18 cellular contexts compared by ENCODE assay signal in the genomic region with DNA sequence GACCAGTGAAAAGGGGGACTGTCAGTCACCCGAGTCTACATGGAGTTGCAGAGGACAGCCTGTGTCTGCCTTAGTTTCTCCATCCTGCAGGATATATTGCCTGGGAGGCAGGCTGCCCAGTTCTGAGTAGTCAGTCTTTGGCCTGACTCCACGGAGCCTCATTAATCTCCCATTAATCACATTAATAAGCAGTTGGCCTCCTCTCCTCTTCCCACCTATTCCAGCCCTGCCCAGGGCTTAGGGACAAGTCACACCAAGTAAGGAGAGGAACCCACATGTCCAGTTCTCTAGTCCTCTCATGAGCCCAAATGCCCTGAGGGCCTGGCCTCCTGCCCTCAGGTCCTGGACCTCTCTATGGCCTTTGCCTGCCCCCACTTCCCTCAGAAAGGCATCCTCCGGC. TPM values are rescaled to one million over a fixed set of nuclear protein-coding genes. Genes with fewer than 3 reads are reported as not detected.
A peak's percentile ranks its signal among the peaks of the same experiment; 100 is the strongest.
DNase-seq lines count a peak whose midpoint lies in the region; ATAC-seq and TF ChIP-seq lines count a peak whose summit lies in the region.
"Had no signal": no experiment of that assay in that cellular context is flagged by ENCODE, and none has a peak within 500 bp of the region (broad histone marks: within the 10 kb centered on the region; RNA-seq: fewer than 3 reads in every experiment).

No MANE protein-coding gene starts in this region.

- no peak overlapping the region for H3K4ac ChIP-seq in mesendoderm (ENCODE audit: low read depth, low read length)

- ATAC-seq in SK-N-SH treated with all-trans-retinoic acid at 6 μM for 48 hours, result no peak
- ATAC-seq in body of pancreas, result peak; percentile 60
- no peak for ATAC-seq in HG03460 (IDR thresholded peaks at IDR 0.05; ENCODE audit: unreplicated experiment)

- intact Hi-C loops in body of pancreas (cut with DNase I) (no loop called here), Calu3 (cut with micrococcal nuclease; ENCODE audit: unreplicated experiment) (loop anchor here (10.0 kb wide), 1 partner anchor 65 kb away; no protein-coding TSS in a partner anchor)

- CTCF ChIA-PET in SK-N-SH (lab: Yijun Ruan, JAX), result no interaction called here
- CTCF ChIA-PET in Calu3 (lab: Charles Lee), result no interaction called here

- H3K9me3 Mint-ChIP-seq in Calu3 (ENCODE audit: low read depth, unreplicated experiment), result no peaks in the 10 kb centered on the region
- H3K9me3 Mint-ChIP-seq: H9 had no signal

- H3K36me3 Mint-ChIP-seq in Calu3 (ENCODE audit: insufficient read depth, unreplicated experiment), result peaks cover 5% of the 10 kb centered on the region

- 73% methylated on average over 2 of the region's 3 CpGs for WGBS in SK-N-SH (ENCODE audit: low lambda C conversion rate)
- 30 to 31% methylated on average over 3 of the region's 3 CpGs for WGBS in body of pancreas, 2 donors
- no CpG with 5 or more reads among the region's 3 CpGs for WGBS in mesendoderm (ENCODE audit: extremely low coverage, insufficient coverage, low lambda C conversion rate)

- H3K27ac Mint-ChIP-seq in Calu3 (ENCODE audit: unreplicated experiment), result no peak overlapping the region
- H3K27ac Mint-ChIP-seq: H9 had no signal

- H3K79me2 ChIP-seq in SK-N-SH (ENCODE audit: insufficient read depth) (no peaks in the 10 kb centered on the region), mesendoderm (ENCODE audit: control insufficient read depth, insufficient read depth, low read length) (no peaks in the 10 kb centered on the region)

- no peaks in the 10 kb centered on the region for H4K20me1 ChIP-seq in SK-N-SH (ENCODE audit: insufficient read depth)

- no peak overlapping the region for H2AFZ ChIP-seq in SK-N-SH (ENCODE audit: low read depth)

- no peak overlapping the region for H3K23ac ChIP-seq in mesendoderm (ENCODE audit: low read length)

- TF ChIP-seq EP300 in SK-N-SH (IDR thresholded peaks at IDR 0.05; ENCODE audit: borderline replicate concordance in 1 of 2, low read depth in 1 of 2, low read length in 1 of 2), result no peak

- POLR2A ChIA-PET in SK-N-SH (lab: Yijun Ruan, JAX), result no interaction called here

- no peak overlapping the region for H3K18ac ChIP-seq in mesendoderm (ENCODE audit: low read length)

- BruUV-seq in Calu3 (replicated peaks; lab: Mats Ljungman, UMichigan), result no TSS peak

- H4K8ac ChIP-seq in mesendoderm (ENCODE audit: low read depth, low read length), result no peak overlapping the region

- no peak for TF ChIP-seq RAD21 in SK-N-SH (IDR thresholded peaks at IDR 0.05; ENCODE audit: low read length)

- H3K27me3 ChIP-seq in SK-N-SH (ENCODE audit: insufficient read depth) (no peaks in the 10 kb centered on the region), body of pancreas (no peaks in the 10 kb centered on the region), mesendoderm (ENCODE audit: insufficient read depth, low read length, poor library complexity) (no peaks in the 10 kb centered on the region)

- H3K9me2 ChIP-seq in SK-N-SH, result no peaks in the 10 kb centered on the region

- peak overlapping the region; percentile 7 for H3K56ac ChIP-seq in mesendoderm (ENCODE audit: low read length)

- no peak overlapping the region for H3K27ac ChIP-seq in SK-N-SH (ENCODE audit: low read depth in 2 of 2, low read length in 1 of 2)
- peak overlapping the region in 1 of 4 donors; percentile 56 for H3K27ac ChIP-seq in body of pancreas
- H3K27ac ChIP-seq in mesendoderm (ENCODE audit: low read depth, low read length), result no peak overlapping the region
- H3K27ac ChIP-seq: SK-N-MC had no signal

- H3K9ac ChIP-seq in SK-N-SH, result no peak overlapping the region
- no peak overlapping the region for H3K9ac ChIP-seq in mesendoderm (ENCODE audit: low read length)

- H3K4me3 ChIP-seq in SK-N-SH (ENCODE audit: low read depth in 2 of 2, low read length in 1 of 2), result no peak overlapping the region
- no peak overlapping the region for H3K4me3 ChIP-seq in body of pancreas
- H3K4me3 ChIP-seq in mesendoderm (ENCODE audit: low read length), result no peak overlapping the region
- H3K4me3 ChIP-seq: SK-N-MC had no signal

- H2BK5ac ChIP-seq in mesendoderm (ENCODE audit: low read length), result no peak overlapping the region

- H3K4me1 ChIP-seq in SK-N-SH (ENCODE audit: control insufficient read depth in 1 of 2, insufficient read depth in 2 of 2, low read depth in 1 of 2, low read length in 1 of 2) (peaks cover 0 to 4% of the 10 kb centered on the region in 2 experiments; a peak in 1 of 4 replicates), body of pancreas (peaks cover 39% of the 10 kb centered on the region), mesendoderm (ENCODE audit: control insufficient read depth, low read depth, low read length) (peaks cover 9% of the 10 kb centered on the region)

- H3K9me3 ChIP-seq in SK-N-SH (no peaks in the 10 kb centered on the region), body of pancreas (no peaks in the 10 kb centered on the region)

- H3K4me3 Mint-ChIP-seq in Calu3 (ENCODE audit: low read depth, unreplicated experiment), result no peak overlapping the region
- H3K4me3 Mint-ChIP-seq: H9 had no signal

- peaks cover 58% of the 10 kb centered on the region for H3K4me1 Mint-ChIP-seq in Calu3 (ENCODE audit: low read depth, unreplicated experiment)

- no peaks in the 10 kb centered on the region for H3K27me3 Mint-ChIP-seq in Calu3 (ENCODE audit: unreplicated experiment)

- H3K79me1 ChIP-seq in mesendoderm (ENCODE audit: low read length), result no peaks in the 10 kb centered on the region

- H2BK120ac ChIP-seq in mesendoderm (ENCODE audit: low read depth, low read length), result no peak overlapping the region

- TF ChIP-seq CTCF in SK-N-SH (IDR thresholded peaks at IDR 0.05) (no peak), body of pancreas (IDR thresholded peaks at IDR 0.05) (no peak), Calu3 (IDR thresholded peaks at IDR 0.05; ENCODE audit: unreplicated experiment) (no peak)

- no peak overlapping the region for H4K5ac ChIP-seq in mesendoderm (ENCODE audit: low read length)

- H3K4me2 ChIP-seq in SK-N-SH, result no peak overlapping the region
- H3K4me2 ChIP-seq in mesendoderm (ENCODE audit: low read length), result no peak overlapping the region

- no peak overlapping the region for H2AK5ac ChIP-seq in mesendoderm (ENCODE audit: low read length)

- no peak overlapping the region for H2BK15ac ChIP-seq in mesendoderm (replicated peaks; ENCODE audit: low read depth)

- no peak for TF ChIP-seq POLR2A in body of pancreas (IDR thresholded peaks at IDR 0.05)

- no peak for DNase-seq in SK-N-SH
- peak; percentile 41 to 72 (median 54) for DNase-seq in body of pancreas
- DNase-seq in mesendoderm, result no peak
- DNase-seq in hypothalamus (lab: John Stamatoyannopoulos, UW), result no peak
- no peak for DNase-seq in Calu3
- DNase-seq in SK-N-DZ (ENCODE audit: low spot score), result no peak
- DNase-seq: GF-D8, H9, NCI-H1436, NCI-H2029, NCI-H2171, NCI-H774 had no signal

- H3F3A ChIP-seq in SK-N-SH (replicated peaks; ENCODE audit: insufficient read depth), result no peaks in the 10 kb centered on the region

- H3K36me3 ChIP-seq in SK-N-SH (replicated peaks in 1 of 2; ENCODE audit: control insufficient read depth in 1 of 2, insufficient read depth in 2 of 2, low read length in 1 of 2) (no peaks in the 10 kb centered on the region), body of pancreas (replicated peaks in 1 of 2; ENCODE audit: insufficient read depth in 1 of 2, low read depth in 2 of 2) (no peaks in the 10 kb centered on the region), mesendoderm (ENCODE audit: control insufficient read depth, insufficient read depth, low read length) (no peaks in the 10 kb centered on the region)

TF ChIP-seq in SK-N-SH treated with all-trans-retinoic acid at 6 μM for 48 hours, 23 proteins besides CTCF, POLR2A, EP300 and RAD21 (continues in another document):
- TF ChIP-seq PPARA (CRISPR knock-in tag; IDR thresholded peaks at IDR 0.05; ENCODE audit: borderline replicate concordance), result no peak

RNA-seq across cellular contexts. Expression of gene MUCL3, which starts 1.3 kb away (rescaled TPM):
- polyA plus RNA-seq in SK-N-SH (2012; rRNA removed), result not detected in 2 replicates
- 0.01 TPM in 2 replicates for polyA plus RNA-seq in SK-N-SH (2012; cell fraction: cytosol; rRNA removed)
- polyA plus RNA-seq in SK-N-SH (2012; cell fraction: nucleus; rRNA removed), result not detected in 2 replicates
- under 1 TPM; under 0.01 to 0.52 TPM for total RNA-seq in body of pancreas
- 0.20 TPM for polyA plus RNA-seq in mesendoderm (2013, experiment 1 of 2)
- polyA plus RNA-seq in mesendoderm (2013, experiment 2 of 2), result 0.22 TPM
- 0.07 and 0.15 TPM in 2 replicates for total RNA-seq in Calu3 (2022)
- not detected in 2 replicates for polyA plus RNA-seq in SK-N-DZ (2014; cell fraction: cytosol; rRNA removed)
- not detected in 2 replicates for polyA plus RNA-seq in SK-N-DZ (2014; cell fraction: nucleus; rRNA removed)
- total RNA-seq: A172, Daoy had no signal

RNA-seq across cellular contexts. Expression of gene SFTA2, which starts 7.5 kb away (rescaled TPM):
- polyA plus RNA-seq in SK-N-SH (2012; rRNA removed), result not detected in 2 replicates
- polyA plus RNA-seq in SK-N-SH (2012; cell fraction: cytosol; rRNA removed), result not detected in 2 replicates
- 0.09 TPM in 1 of 2 replicates, not detected in the other for polyA plus RNA-seq in SK-N-SH (2012; cell fraction: nucleus; rRNA removed)
- total RNA-seq in body of pancreas (1 to 10 TPM in 1 of 2 donors, not detected in 1; 5.2 TPM), Calu3 (2022) (184 and 246 TPM in 2 replicates)
- not detected for polyA plus RNA-seq in mesendoderm (2013, experiment 1 of 2)
- polyA plus RNA-seq in mesendoderm (2013, experiment 2 of 2), result not detected
- polyA plus RNA-seq in SK-N-DZ (2014; cell fraction: cytosol; rRNA removed), result not detected in 2 replicates
- polyA plus RNA-seq in SK-N-DZ (2014; cell fraction: nucleus; rRNA removed), result not detected in 2 replicates
- total RNA-seq: A172, Daoy, H9, NCI-H460 had no signal

RNA-seq across cellular contexts. Expression of gene VARS2, which starts 25.4 kb away (rescaled TPM):
- 31.2 TPM in 2 replicates for polyA plus RNA-seq in SK-N-SH (2012; rRNA removed)
- 10.5 and 13.7 TPM in 2 replicates for polyA plus RNA-seq in SK-N-SH (2012; cell fraction: cytosol; rRNA removed)
- 139 and 142 TPM in 2 replicates for polyA plus RNA-seq in SK-N-SH (2012; cell fraction: nucleus; rRNA removed)
- total RNA-seq in body of pancreas, result 10 to 100 TPM; 16.6 to 29.7 TPM
- polyA plus RNA-seq in mesendoderm (2013, experiment 1 of 2), result 12.1 TPM
- polyA plus RNA-seq in mesendoderm (2013, experiment 2 of 2), result 13.9 TPM
- total RNA-seq in Calu3 (2022), result 33.0 and 34.2 TPM in 2 replicates
- 45.0 and 46.3 TPM in 2 replicates for polyA plus RNA-seq in SK-N-DZ (2014; cell fraction: cytosol; rRNA removed)
- polyA plus RNA-seq in SK-N-DZ (2014; cell fraction: nucleus; rRNA removed), result 264 and 303 TPM in 2 replicates

RNA-seq across cellular contexts. Expression of gene GTF2H4, which starts 31.5 kb away (rescaled TPM):
- polyA plus RNA-seq in SK-N-SH (2012; rRNA removed), result 30.7 and 34.9 TPM in 2 replicates
- 17.5 and 22.3 TPM in 2 replicates for polyA plus RNA-seq in SK-N-SH (2012; cell fraction: cytosol; rRNA removed)
- polyA plus RNA-seq in SK-N-SH (2012; cell fraction: nucleus; rRNA removed), result 116 and 138 TPM in 2 replicates
- 10 to 100 TPM in 1 of 2 donors, under 1 TPM in 1; 0.66 to 27.2 TPM for total RNA-seq in body of pancreas
- polyA plus RNA-seq in mesendoderm (2013, experiment 1 of 2), result 43.8 TPM
- polyA plus RNA-seq in mesendoderm (2013, experiment 2 of 2), result 46.5 TPM
- 70.5 and 80.0 TPM in 2 replicates for total RNA-seq in Calu3 (2022)
- polyA plus RNA-seq in SK-N-DZ (2014; cell fraction: cytosol; rRNA removed), result 21.0 and 21.8 TPM in 2 replicates
- polyA plus RNA-seq in SK-N-DZ (2014; cell fraction: nucleus; rRNA removed), result 128 and 154 TPM in 2 replicates

RNA-seq across cellular contexts. Expression of gene MUC21, which starts 44.0 kb away (rescaled TPM):
- not detected in 2 replicates for polyA plus RNA-seq in SK-N-SH (2012; rRNA removed)
- polyA plus RNA-seq in SK-N-SH (2012; cell fraction: cytosol; rRNA removed), result not detected in 2 replicates
- not detected in 2 replicates for polyA plus RNA-seq in SK-N-SH (2012; cell fraction: nucleus; rRNA removed)
- total RNA-seq in body of pancreas, result not detected
- polyA plus RNA-seq in mesendoderm (2013, experiment 1 of 2), result not detected
- not detected for polyA plus RNA-seq in mesendoderm (2013, experiment 2 of 2)
- not detected in 2 replicates for total RNA-seq in Calu3 (2022)
- not detected in 2 replicates for polyA plus RNA-seq in SK-N-DZ (2014; cell fraction: cytosol; rRNA removed)
- not detected in 2 replicates for polyA plus RNA-seq in SK-N-DZ (2014; cell fraction: nucleus; rRNA removed)
- total RNA-seq: A172, Daoy, H9, NCI-H460 had no signal

Comparison
In these comparisons a context has a peak if more than half of its experiments do, and no peak if none do; other contexts are left out.
1. DNase-seq: peak in body of pancreas (4 of 4); none in SK-N-SH (single experiment), mesendoderm (single experiment), hypothalamus (0 of 51), Calu3 (single experiment) and SK-N-DZ (single experiment).
2. RNA of gene SFTA2, which starts 7.5 kb away (total RNA-seq): 184 to 246 TPM in Calu3; 5.2 TPM in body of pancreas; every median in the first group is over 10 times any median in the second.